In genomic region chr20:59752704-59753460, GRCh38 we compare ENCODE assay signal across 10 cellular contexts.
DNase-seq lines count a peak whose midpoint lies in the region; ATAC-seq and TF ChIP-seq lines count a peak whose summit lies in the region.
"Had no signal": no experiment of that assay in that cellular context is flagged by ENCODE, and none has a peak within 500 bp of the region (broad histone marks: within the 10 kb centered on the region; RNA-seq: fewer than 3 reads in every experiment).

No MANE protein-coding gene starts in this region.

- H3K27me3 ChIP-seq in H7 (ENCODE audit: control insufficient read depth, insufficient read depth, low read length) (no peaks in the 10 kb centered on the region; the same call in 1 of the 2 replicates), left lung (peaks cover 0 to 99% of the 10 kb centered on the region in 2 donors)

- H3K9me3 ChIP-seq in left lung: no peaks in the 10 kb centered on the region

- peaks cover 4 to 15% of the 10 kb centered on the region in 2 donors for H3K4me1 ChIP-seq in left lung

- H3K27ac Mint-ChIP-seq in WTC11: no peak overlapping the region
- H3K27ac Mint-ChIP-seq: activated naive CD4-positive, alpha-beta T cell treated with anti-CD3 and anti-CD28 coated beads, Interleukin-2, amount 50 U/mL, for 24 hours had no signal

- ATAC-seq in Right ventricle myocardium inferior: peak; percentile 73
- peak; percentile 37 for ATAC-seq in HG02870 (IDR thresholded peaks at IDR 0.05; ENCODE audit: unreplicated experiment)
- no peak for ATAC-seq in left lung
- no peak for ATAC-seq in WTC11

- no peak overlapping the region for H3K4me3 Mint-ChIP-seq in WTC11
- H3K4me3 Mint-ChIP-seq: activated naive CD4-positive, alpha-beta T cell treated with anti-CD3 and anti-CD28 coated beads, Interleukin-2, amount 50 U/mL, for 24 hours had no signal

- POLR2A ChIA-PET in WTC11 (lab: Charles Lee): interaction anchor here (0.6 kb wide), 1 partner anchor 54 kb away, joined by 3 read pairs; no protein-coding TSS in a partner anchor

- H3K36me3 Mint-ChIP-seq in WTC11: no peaks in the 10 kb centered on the region
- H3K36me3 Mint-ChIP-seq: activated naive CD4-positive, alpha-beta T cell treated with anti-CD3 and anti-CD28 coated beads, Interleukin-2, amount 50 U/mL, for 24 hours had no signal

- H3K4me3 ChIP-seq in H7 (ENCODE audit: insufficient read depth, low read depth, low read length): no peak overlapping the region
- no peak overlapping the region for H3K4me3 ChIP-seq in left lung

- H3K36me3 ChIP-seq in H7 (replicated peaks; ENCODE audit: control insufficient read depth, insufficient read depth, low read length): no peaks in the 10 kb centered on the region
- no peaks in the 10 kb centered on the region for H3K36me3 ChIP-seq in left lung

- CTCF ChIA-PET in WTC11 (lab: Charles Lee): interaction anchor here (1.0 to 1.2 kb wide), 3 partner anchors 97 to 182 kb away, joined by 3 to 4 read pairs (median 3); no protein-coding TSS in a partner anchor

- H3K27ac ChIP-seq in left lung: no peak overlapping the region

- no peaks in the 10 kb centered on the region for H3K9me3 Mint-ChIP-seq in WTC11
- H3K9me3 Mint-ChIP-seq: activated naive CD4-positive, alpha-beta T cell treated with anti-CD3 and anti-CD28 coated beads, Interleukin-2, amount 50 U/mL, for 24 hours had no signal

- intact Hi-C loops in Right ventricle myocardium inferior (cut with DNase I): loop anchor here (5.0 kb wide), 1 partner anchor 61 kb away; no protein-coding TSS in a partner anchor
- intact Hi-C loops in cardiac septum (cut with DNase I): no loop called here
- intact Hi-C loops in left lung (cut with DNase I): loop anchor here in 1 of 2 donors (10.0 kb wide), 1 partner anchor 178 kb away; no protein-coding TSS in a partner anchor

- DNase-seq in Right ventricle myocardium inferior (ENCODE audit: missing footprints) (no peak), cardiac septum (ENCODE audit: low spot score) (no peak), RPMI8226 (peak; percentile 62), H7 (no peak), DMS53 treated with DMSO at 0.1 percent for 48 hours (lab: John Stamatoyannopoulos, UW; ENCODE audit: unreplicated experiment) (no peak), left lung (no peak), WTC11 (ENCODE audit: low spot score) (no peak)
- DNase-seq: ACHN had no signal

- H3K4me1 Mint-ChIP-seq in WTC11: peaks cover 3% of the 10 kb centered on the region; the same call in 1 of the 2 replicates
- H3K4me1 Mint-ChIP-seq: activated naive CD4-positive, alpha-beta T cell treated with anti-CD3 and anti-CD28 coated beads, Interleukin-2, amount 50 U/mL, for 24 hours had no signal

- peaks cover 47% of the 10 kb centered on the region for H3K27me3 Mint-ChIP-seq in WTC11 (ENCODE audit: low read depth)

- TF ChIP-seq CTCF in left lung (IDR thresholded peaks at IDR 0.05) (no peak), WTC11 (IDR thresholded peaks at IDR 0.05) (no peak)

TF ChIP-seq in WTC11, 78 proteins besides CTCF, POLR2A, EP300 and RAD21:
- TF ChIP-seq GABPB1 (CRISPR knock-in tag; IDR thresholded peaks at IDR 0.05) (no peak), STAT6 (CRISPR knock-in tag; conservative IDR thresholded peaks at IDR 0.05; ENCODE audit: low read depth) (no peak), FOXP1 (CRISPR knock-in tag; IDR thresholded peaks at IDR 0.05; ENCODE audit: borderline replicate concordance) (no peak), HMGXB4 (CRISPR knock-in tag; IDR thresholded peaks at IDR 0.05) (no peak), GTF2I (CRISPR knock-in tag; conservative IDR thresholded peaks at IDR 0.05) (no peak), NR2C2 (CRISPR knock-in tag; IDR thresholded peaks at IDR 0.05) (no peak)

Comparison
In these comparisons a context has a peak if more than half of its experiments do, and no peak if none do; other contexts are left out.
1. ATAC-seq: peak in Right ventricle myocardium inferior (single experiment) and HG02870 (single experiment); none in left lung (single experiment) and WTC11 (single experiment).